In genomic region chr16:70065746-70066658, GRCh38 we compare ENCODE assay signal across 8 cellular contexts. TPM values are rescaled to one million over a fixed set of nuclear protein-coding genes. Genes with fewer than 3 reads are reported as not detected.
DNase-seq lines count a peak whose midpoint lies in the region; ATAC-seq and TF ChIP-seq lines count a peak whose summit lies in the region.
"Not testable (repeated sequence)": the region's sequence is repeated elsewhere in the genome, so short reads cannot be mapped to it uniquely, and the experiment has no call there.

No MANE protein-coding gene starts in this region.

- not testable (repeated sequence) for H3K9me3 ChIP-seq in OCI-LY7 (ENCODE audit: low read length); mucosa of descending colon

- POLR2A ChIA-PET in OCI-LY7 (lab: Charles Lee) = not testable (repeated sequence)

- H3K4me1 ChIP-seq in OCI-LY7 (ENCODE audit: insufficient read depth, low read length, poor library complexity, severe bottlenecking) = not testable (repeated sequence)
- peaks cover 14% of the 10 kb centered on the region for H3K4me1 ChIP-seq in mucosa of descending colon (ENCODE audit: low read depth)

- H3K36me3 ChIP-seq in OCI-LY7 (ENCODE audit: insufficient read depth, low read length); mucosa of descending colon (ENCODE audit: low read depth): not testable (repeated sequence)

- not testable (repeated sequence) for TF ChIP-seq RAD21 in Ishikawa (IDR thresholded peaks at IDR 0.05; ENCODE audit: low read depth)

- ATAC-seq in GM21723 (IDR thresholded peaks at IDR 0.05; ENCODE audit: unreplicated experiment) (peak; percentile 91), mucosa of descending colon (peak; percentile 94)

- H4K20me1 ChIP-seq in OCI-LY7 (ENCODE audit: insufficient read depth, low read length) = not testable (repeated sequence)

- peak overlapping the region; percentile 83 for H2AFZ ChIP-seq in OCI-LY7 (ENCODE audit: low read length)

- not testable (repeated sequence) for H3K9me2 ChIP-seq in OCI-LY7 (ENCODE audit: insufficient read depth, low read length)

- H3K4me2 ChIP-seq in OCI-LY7 (ENCODE audit: low read length) = peak overlapping the region; percentile 99

- DNase-seq in DMS53 treated with DMSO at 0.1 percent for 48 hours (lab: John Stamatoyannopoulos, UW; ENCODE audit: unreplicated experiment) (peak; percentile 74), OCI-LY7 (ENCODE audit: low spot score) (peak; percentile 93), activated T-cell treated with anti-CD3 and anti-CD28 coated beads for 4 hours (peak; percentile 90), epithelial cell of prostate (ENCODE audit: low read depth, low spot score) (peak; percentile 34), mucosa of descending colon (peak; percentile 96 to 97 (median 96))
- peak; percentile 85 to 86 for DNase-seq in stimulated activated CD8-positive, alpha-beta memory T cell treated with anti-CD3 and anti-CD28 coated beads, Interleukin-4, amount 100 ng/mL, for 1 hour (ENCODE audit: low read depth in 2 of 2, low spot score in 1 of 2)

- not testable (repeated sequence) for H3K27ac ChIP-seq in OCI-LY7 (ENCODE audit: low read depth, low read length, poor library complexity, severe bottlenecking)
- H3K27ac ChIP-seq in epithelial cell of prostate = peak overlapping the region; percentile 60

- not testable (repeated sequence) for H3K79me2 ChIP-seq in OCI-LY7 (ENCODE audit: insufficient read depth, low read depth, low read length)

- TF ChIP-seq CTCF in OCI-LY7 (conservative IDR thresholded peaks at IDR 0.05; ENCODE audit: low read length); mucosa of descending colon (IDR thresholded peaks at IDR 0.05): not testable (repeated sequence)

- TF ChIP-seq EP300 in Ishikawa (IDR thresholded peaks at IDR 0.05; ENCODE audit: borderline replicate concordance) = not testable (repeated sequence)

- intact Hi-C loops in OCI-LY7 (cut with micrococcal nuclease; ENCODE audit: unreplicated experiment); mucosa of descending colon (cut with DNase I, micrococcal nuclease): not testable (repeated sequence)

- H3K4me3 ChIP-seq in OCI-LY7 (ENCODE audit: low read depth, low read length, poor library complexity, severe bottlenecking) (peak overlapping the region; percentile 77), mucosa of descending colon (peak overlapping the region; percentile 51)

- CTCF ChIA-PET in OCI-LY7 (lab: Charles Lee; ENCODE audit: unreplicated experiment) = not testable (repeated sequence)

- not testable (repeated sequence) for BruUV-seq in OCI-LY7 (replicated peaks; lab: Mats Ljungman, UMichigan)

TF ChIP-seq in Ishikawa, 13 proteins besides CTCF, POLR2A, EP300 and RAD21:
- TF ChIP-seq TAF1 (IDR thresholded peaks at IDR 0.05; ENCODE audit: low read depth) (peak; percentile 56; the same call in 1 of the 2 replicates), YY1 (IDR thresholded peaks at IDR 0.05; ENCODE audit: low read depth) (peak; percentile 30; the same call in 1 of the 2 replicates), MAX (IDR thresholded peaks at IDR 0.05) (0 out of 2 replicates have a peak, but pooled peaks have one; percentile 6)

RNA-seq across cellular contexts. Expression of gene PDPR, which starts 48.1 kb away (rescaled TPM):
- total RNA-seq in OCI-LY7 (2014; rRNA removed; shearing (Covaris generic)) = 20.4 and 28.5 TPM in 2 replicates
- total RNA-seq in OCI-LY7 (2022) = 34.0 and 34.4 TPM in 2 replicates
- 10 to 100 TPM; 21.0 to 43.6 (median 31.0) TPM for total RNA-seq in mucosa of descending colon

Comparison
In these comparisons a context has a peak if more than half of its experiments do, and no peak if none do; other contexts are left out.
1. DNase-seq: peak in every context shown above with its lines; median percentile 96 in mucosa of descending colon; 93 in OCI-LY7; 90 in activated T-cell treated with anti-CD3 and anti-CD28 coated beads for 4 hours; 86 in stimulated activated CD8-positive, alpha-beta memory T cell treated with anti-CD3 and anti-CD28 coated beads, Interleukin-4, amount 100 ng/mL, for 1 hour; 74 in DMS53 treated with DMSO at 0.1 percent for 48 hours; 34 in epithelial cell of prostate.